ENCODE assay signal across 1 cellular context in genomic region chr11:67391304-67392181, GRCh38.
TF ChIP-seq lines count a peak whose summit lies in the region.

Gene RAD9A, plus strand, starts transcription at chr11:67391986. Its CDS starts 59 bp downstream, at chr11:67392045.

TF ChIP-seq in HepG2, 621 proteins besides CTCF, POLR2A, EP300 and RAD21 (continued from another document and continues in another):
- peak; percentile 92 for TF ChIP-seq MLX (CRISPR knock-in tag; IDR thresholded peaks at IDR 0.05)
- TF ChIP-seq HMG20B (CRISPR knock-in tag; conservative IDR thresholded peaks at IDR 0.05): 0 out of 2 replicates have a peak, but pooled peaks have one; percentile 32
- TF ChIP-seq CC2D1A (CRISPR knock-in tag; IDR thresholded peaks at IDR 0.05): 0 out of 2 replicates have a peak, but pooled peaks have one; percentile 47
- no peak for TF ChIP-seq CERS6 (CRISPR knock-in tag; IDR thresholded peaks at IDR 0.05)
- peak; percentile 68; the same call in 1 of the 2 replicates for TF ChIP-seq ZFP41 (CRISPR knock-in tag; IDR thresholded peaks at IDR 0.05; ENCODE audit: borderline replicate concordance)
- TF ChIP-seq ZNF740 (CRISPR knock-in tag; IDR thresholded peaks at IDR 0.05): peak; percentile 42; the same call in 1 of the 2 replicates
- peak; percentile 60; the same call in 1 of the 2 replicates for TF ChIP-seq IRF2 (CRISPR knock-in tag; IDR thresholded peaks at IDR 0.05)
- no peak for TF ChIP-seq ZNF12 (CRISPR knock-in tag; IDR thresholded peaks at IDR 0.05)
- no peak for TF ChIP-seq DNMT1 (CRISPR knock-in tag; IDR thresholded peaks at IDR 0.05)
- no peak for TF ChIP-seq PCBP1 (IDR thresholded peaks at IDR 0.05; ENCODE audit: borderline replicate concordance, low read depth, low read length)
- TF ChIP-seq NR2F1 (CRISPR knock-in tag; IDR thresholded peaks at IDR 0.05): peak; percentile 19 to 66; a peak in 2 of 4 replicates
- peak; percentile 54; the same call in 1 of the 2 replicates for TF ChIP-seq FOXA3 (CRISPR knock-in tag; IDR thresholded peaks at IDR 0.05)
- TF ChIP-seq TCF12 (IDR thresholded peaks at IDR 0.05): no peak
- TF ChIP-seq TCF12 (CRISPR knock-in tag; IDR thresholded peaks at IDR 0.05): peak; percentile 70; the same call in 1 of the 2 replicates
- TF ChIP-seq, protein P1, sequence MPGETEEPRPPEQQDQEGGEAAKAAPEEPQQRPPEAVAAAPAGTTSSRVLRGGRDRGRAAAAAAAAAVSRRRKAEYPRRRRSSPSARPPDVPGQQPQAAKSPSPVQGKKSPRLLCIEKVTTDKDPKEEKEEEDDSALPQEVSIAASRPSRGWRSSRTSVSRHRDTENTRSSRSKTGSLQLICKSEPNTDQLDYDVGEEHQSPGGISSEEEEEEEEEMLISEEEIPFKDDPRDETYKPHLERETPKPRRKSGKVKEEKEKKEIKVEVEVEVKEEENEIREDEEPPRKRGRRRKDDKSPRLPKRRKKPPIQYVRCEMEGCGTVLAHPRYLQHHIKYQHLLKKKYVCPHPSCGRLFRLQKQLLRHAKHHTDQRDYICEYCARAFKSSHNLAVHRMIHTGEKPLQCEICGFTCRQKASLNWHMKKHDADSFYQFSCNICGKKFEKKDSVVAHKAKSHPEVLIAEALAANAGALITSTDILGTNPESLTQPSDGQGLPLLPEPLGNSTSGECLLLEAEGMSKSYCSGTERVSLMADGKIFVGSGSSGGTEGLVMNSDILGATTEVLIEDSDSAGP (CRISPR knock-in tag; IDR thresholded peaks at IDR 0.05; ENCODE audit: borderline replicate concordance): peak; percentile 86
- peak; percentile 86; the same call in 1 of the 2 replicates for TF ChIP-seq FOXK1 (CRISPR knock-in tag; IDR thresholded peaks at IDR 0.05; ENCODE audit: borderline replicate concordance, low read depth)
- TF ChIP-seq, protein P2, sequence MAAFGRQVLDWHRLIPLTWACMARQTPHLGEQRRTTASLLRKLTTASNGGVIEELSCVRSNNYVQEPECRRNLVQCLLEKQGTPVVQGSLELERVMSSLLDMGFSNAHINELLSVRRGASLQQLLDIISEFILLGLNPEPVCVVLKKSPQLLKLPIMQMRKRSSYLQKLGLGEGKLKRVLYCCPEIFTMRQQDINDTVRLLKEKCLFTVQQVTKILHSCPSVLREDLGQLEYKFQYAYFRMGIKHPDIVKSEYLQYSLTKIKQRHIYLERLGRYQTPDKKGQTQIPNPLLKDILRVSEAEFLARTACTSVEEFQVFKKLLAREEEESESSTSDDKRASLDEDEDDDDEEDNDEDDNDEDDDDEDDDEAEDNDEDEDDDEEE (CRISPR knock-in tag; IDR thresholded peaks at IDR 0.05): 0 out of 2 replicates have a peak, but pooled peaks have one; percentile 57
- 0 out of 2 replicates have a peak, but pooled peaks have one; percentile 67 for TF ChIP-seq ZNF598 (CRISPR knock-in tag; IDR thresholded peaks at IDR 0.05; ENCODE audit: borderline replicate concordance)
- 0 out of 2 replicates have a peak, but pooled peaks have one; percentile 40 for TF ChIP-seq ZNF441 (CRISPR knock-in tag; IDR thresholded peaks at IDR 0.05; ENCODE audit: borderline replicate concordance)
- TF ChIP-seq EHMT2 (IDR thresholded peaks at IDR 0.05; ENCODE audit: borderline replicate concordance, low read depth, low read length): no peak
- TF ChIP-seq NFIC (IDR thresholded peaks at IDR 0.05; ENCODE audit: low read length): 0 out of 2 replicates have a peak, but pooled peaks have one; percentile 53
- TF ChIP-seq ZFP82 (CRISPR knock-in tag; IDR thresholded peaks at IDR 0.05; ENCODE audit: borderline replicate concordance): peak; percentile 88; the same call in 1 of the 2 replicates
- TF ChIP-seq SUZ12 (IDR thresholded peaks at IDR 0.05; ENCODE audit: low read depth, low read length): no peak
- TF ChIP-seq HNF4A (CRISPR knock-in tag; IDR thresholded peaks at IDR 0.05): peak; percentile 26; the same call in 1 of the 2 replicates
- no peak for TF ChIP-seq CENPT (CRISPR knock-in tag; IDR thresholded peaks at IDR 0.05; ENCODE audit: low read depth)
- TF ChIP-seq ZNF678 (CRISPR knock-in tag; IDR thresholded peaks at IDR 0.05): peak; percentile 55; the same call in 1 of the 2 replicates
- peak; percentile 62; the same call in 1 of the 2 replicates for TF ChIP-seq EED (CRISPR knock-in tag; IDR thresholded peaks at IDR 0.05)
- TF ChIP-seq ZSCAN21 (CRISPR knock-in tag; IDR thresholded peaks at IDR 0.05; ENCODE audit: borderline replicate concordance): peak; percentile 96
- 0 out of 2 replicates have a peak, but pooled peaks have one; percentile 71 for TF ChIP-seq RELA (CRISPR knock-in tag; IDR thresholded peaks at IDR 0.05)
- TF ChIP-seq, protein P3, sequence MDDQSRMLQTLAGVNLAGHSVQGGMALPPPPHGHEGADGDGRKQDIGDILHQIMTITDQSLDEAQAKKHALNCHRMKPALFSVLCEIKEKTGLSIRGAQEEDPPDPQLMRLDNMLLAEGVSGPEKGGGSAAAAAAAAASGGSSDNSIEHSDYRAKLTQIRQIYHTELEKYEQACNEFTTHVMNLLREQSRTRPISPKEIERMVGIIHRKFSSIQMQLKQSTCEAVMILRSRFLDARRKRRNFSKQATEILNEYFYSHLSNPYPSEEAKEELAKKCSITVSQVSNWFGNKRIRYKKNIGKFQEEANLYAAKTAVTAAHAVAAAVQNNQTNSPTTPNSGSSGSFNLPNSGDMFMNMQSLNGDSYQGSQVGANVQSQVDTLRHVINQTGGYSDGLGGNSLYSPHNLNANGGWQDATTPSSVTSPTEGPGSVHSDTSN (CRISPR knock-in tag; IDR thresholded peaks at IDR 0.05; ENCODE audit: borderline replicate concordance): no peak; the same call in 1 of the 2 replicates
- peak; percentile 77 for TF ChIP-seq ZNF225 (CRISPR knock-in tag; IDR thresholded peaks at IDR 0.05)
- TF ChIP-seq HBP1 (CRISPR knock-in tag; IDR thresholded peaks at IDR 0.05; ENCODE audit: low read depth): peak; percentile 88
- peak; percentile 57 for TF ChIP-seq NFAT5 (CRISPR knock-in tag; IDR thresholded peaks at IDR 0.05)
- TF ChIP-seq SIX4 (CRISPR knock-in tag; IDR thresholded peaks at IDR 0.05): 0 out of 2 replicates have a peak, but pooled peaks have one; percentile 22
- TF ChIP-seq ZNF460 (CRISPR knock-in tag; IDR thresholded peaks at IDR 0.05; ENCODE audit: borderline replicate concordance): peak; percentile 49; the same call in 1 of the 2 replicates
- TF ChIP-seq RFX3 (CRISPR knock-in tag; IDR thresholded peaks at IDR 0.05): no peak
- peak in 1 of 2 experiments; percentile 60; a peak in 2 of 4 replicates for TF ChIP-seq ATF4 (CRISPR knock-in tag; IDR thresholded peaks at IDR 0.05)
- TF ChIP-seq ZNF878 (CRISPR knock-in tag; IDR thresholded peaks at IDR 0.05): peak; percentile 92
- TF ChIP-seq NFIB (CRISPR knock-in tag; IDR thresholded peaks at IDR 0.05; ENCODE audit: borderline replicate concordance): no peak
- peak; percentile 68 for TF ChIP-seq WIZ (CRISPR knock-in tag; IDR thresholded peaks at IDR 0.05)
- TF ChIP-seq, protein P4, sequence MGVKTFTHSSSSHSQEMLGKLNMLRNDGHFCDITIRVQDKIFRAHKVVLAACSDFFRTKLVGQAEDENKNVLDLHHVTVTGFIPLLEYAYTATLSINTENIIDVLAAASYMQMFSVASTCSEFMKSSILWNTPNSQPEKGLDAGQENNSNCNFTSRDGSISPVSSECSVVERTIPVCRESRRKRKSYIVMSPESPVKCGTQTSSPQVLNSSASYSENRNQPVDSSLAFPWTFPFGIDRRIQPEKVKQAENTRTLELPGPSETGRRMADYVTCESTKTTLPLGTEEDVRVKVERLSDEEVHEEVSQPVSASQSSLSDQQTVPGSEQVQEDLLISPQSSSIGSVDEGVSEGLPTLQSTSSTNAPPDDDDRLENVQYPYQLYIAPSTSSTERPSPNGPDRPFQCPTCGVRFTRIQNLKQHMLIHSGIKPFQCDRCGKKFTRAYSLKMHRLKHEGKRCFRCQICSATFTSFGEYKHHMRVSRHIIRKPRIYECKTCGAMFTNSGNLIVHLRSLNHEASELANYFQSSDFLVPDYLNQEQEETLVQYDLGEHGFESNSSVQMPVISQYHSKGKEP (CRISPR knock-in tag; IDR thresholded peaks at IDR 0.05): peak; percentile 45; the same call in 1 of the 2 replicates
- peak; percentile 87 for TF ChIP-seq CREB1 (IDR thresholded peaks at IDR 0.05)
- TF ChIP-seq CREB1 (CRISPR knock-in tag; IDR thresholded peaks at IDR 0.05): no peak
- no peak for TF ChIP-seq SOX6 (IDR thresholded peaks at IDR 0.05)
- peak; percentile 70; the same call in 1 of the 2 replicates for TF ChIP-seq SOX6 (CRISPR knock-in tag; IDR thresholded peaks at IDR 0.05)
- TF ChIP-seq GABPB1 (CRISPR knock-in tag; IDR thresholded peaks at IDR 0.05): peak; percentile 89
- TF ChIP-seq TARDBP (CRISPR knock-in tag; IDR thresholded peaks at IDR 0.05): peak; percentile 76; the same call in 1 of the 2 replicates
- no peak for TF ChIP-seq IRF1 (CRISPR knock-in tag; IDR thresholded peaks at IDR 0.05; ENCODE audit: low read depth)
- TF ChIP-seq MEIS2 (CRISPR knock-in tag; IDR thresholded peaks at IDR 0.05): peak; percentile 44
- TF ChIP-seq NFYC (CRISPR knock-in tag; IDR thresholded peaks at IDR 0.05): peak; percentile 91
- TF ChIP-seq, protein P5, sequence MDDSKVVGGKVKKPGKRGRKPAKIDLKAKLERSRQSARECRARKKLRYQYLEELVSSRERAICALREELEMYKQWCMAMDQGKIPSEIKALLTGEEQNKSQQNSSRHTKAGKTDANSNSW (CRISPR knock-in tag; IDR thresholded peaks at IDR 0.05; ENCODE audit: borderline replicate concordance): peak; percentile 96; the same call in 1 of the 2 replicates
